ENCODE assay signal across 8 cellular contexts in the genomic region with DNA sequence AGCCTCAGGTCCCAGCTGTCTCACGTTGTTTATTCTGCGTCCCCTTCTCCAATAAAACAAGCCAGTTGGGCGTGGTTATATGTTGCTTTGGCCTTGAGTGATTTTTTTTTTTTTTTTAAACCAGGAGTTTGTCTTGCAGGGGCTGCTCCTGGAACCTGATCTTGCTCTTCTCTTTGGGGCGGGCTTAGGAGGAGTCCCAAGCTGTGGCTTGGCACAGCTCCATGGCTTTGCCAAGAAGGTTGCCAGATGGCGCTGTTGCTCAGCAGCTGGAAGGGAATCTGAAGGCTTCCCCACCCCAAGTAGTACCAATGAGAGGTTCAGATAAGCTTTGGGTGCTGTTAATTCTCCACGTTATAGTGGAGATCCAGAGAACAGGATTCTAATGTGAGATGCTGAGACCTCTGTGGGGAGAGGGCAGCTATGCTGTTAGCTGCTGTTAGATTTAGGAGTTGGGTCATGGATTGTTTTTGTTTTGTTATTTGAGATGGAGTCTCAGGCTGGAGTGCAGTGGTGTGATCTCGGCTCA. TPM values are rescaled to one million over a fixed set of nuclear protein-coding genes. Genes with fewer than 3 reads are reported as not detected.
DNase-seq lines count a peak whose midpoint lies in the region; ATAC-seq and TF ChIP-seq lines count a peak whose summit lies in the region.

No MANE protein-coding gene starts in this region.

- peak overlapping the region in 1 of 2 donors; percentile 62 for H3K4me3 Mint-ChIP-seq in stimulated activated naive B cell treated with anti-CD40 and anti-IgM and Interleukin-4, amounts not matched to agents 10 μg/mL and 1 μg/mL and 100 μg/mL, for 72 hours

- peaks cover 63 to 81% of the 10 kb centered on the region in 2 donors for H3K36me3 Mint-ChIP-seq in stimulated activated naive B cell treated with anti-CD40 and anti-IgM and Interleukin-4, amounts not matched to agents 10 μg/mL and 1 μg/mL and 100 μg/mL, for 72 hours

- peak; percentile 88 for TF ChIP-seq CTCF in epithelial cell of esophagus (IDR thresholded peaks at IDR 0.05; ENCODE audit: insufficient read depth, low read depth, low read length, missing control alignments)

- H3K27ac Mint-ChIP-seq in stimulated activated naive B cell treated with anti-CD40 and anti-IgM and Interleukin-4, amounts not matched to agents 10 μg/mL and 1 μg/mL and 100 μg/mL, for 72 hours: peak overlapping the region; percentile 98

- H3K4me1 Mint-ChIP-seq in stimulated activated naive B cell treated with anti-CD40 and anti-IgM and Interleukin-4, amounts not matched to agents 10 μg/mL and 1 μg/mL and 100 μg/mL, for 72 hours: peaks cover 41 to 64% of the 10 kb centered on the region in 2 donors

- peak; percentile 81 for DNase-seq in CMK (ENCODE audit: low read depth)
- DNase-seq in Jurkat, Clone E6-1 (ENCODE audit: low read depth, low spot score): peak; percentile 88
- peak; percentile 97 for DNase-seq in OCI-M1 (lab: John Stamatoyannopoulos, UW)
- peak; percentile 81 for DNase-seq in activated CD8-positive, alpha-beta memory T cell treated with anti-CD3 and anti-CD28 coated beads, Interleukin-2, amount 50 U/mL, for 48 hours
- DNase-seq in epithelial cell of esophagus (ENCODE audit: low read depth): peak; percentile 94
- peak; percentile 98 for DNase-seq in myocyte (ENCODE audit: low read depth)
- DNase-seq in stimulated activated naive B cell treated with anti-CD40 and anti-IgM and Interleukin-4, amounts not matched to agents 10 μg/mL and 1 μg/mL and 100 μg/mL, for 72 hours: peak; percentile 66

- H3K27me3 Mint-ChIP-seq in stimulated activated naive B cell treated with anti-CD40 and anti-IgM and Interleukin-4, amounts not matched to agents 10 μg/mL and 1 μg/mL and 100 μg/mL, for 72 hours: no peaks in the 10 kb centered on the region

- no peak overlapping the region for H3K4me3 ChIP-seq in Jurkat, Clone E6-1 (ENCODE audit: low read length)
- H3K4me3 ChIP-seq in epithelial cell of esophagus (ENCODE audit: low read length): no peak overlapping the region

- H3K9me3 Mint-ChIP-seq in stimulated activated naive B cell treated with anti-CD40 and anti-IgM and Interleukin-4, amounts not matched to agents 10 μg/mL and 1 μg/mL and 100 μg/mL, for 72 hours: no peaks in the 10 kb centered on the region

- ATAC-seq in stimulated activated naive B cell treated with anti-CD40 and anti-IgM and Interleukin-4, amounts not matched to agents 10 μg/mL and 1 μg/mL and 100 μg/mL, for 72 hours (replicated peaks): peak; percentile 22 to 35
- no peak for ATAC-seq in GM18909 (IDR thresholded peaks at IDR 0.05; ENCODE audit: poor library complexity, unreplicated experiment)

RNA-seq across cellular contexts. Expression of a gene that starts 2.0 kb away (rescaled TPM):
- 125 TPM for polyA plus RNA-seq in Jurkat, Clone E6-1 (2012; ENCODE audit: insufficient read depth, insufficient read length)
- 6.1 and 19.4 TPM in 2 replicates for total RNA-seq in myocyte
- polyA plus RNA-seq in myocyte (2012): 18.5 TPM

RNA-seq across cellular contexts. Expression of a gene that starts 18.6 kb away (rescaled TPM):
- polyA plus RNA-seq in Jurkat, Clone E6-1 (2012; ENCODE audit: insufficient read depth, insufficient read length): 396 TPM
- 204 and 216 TPM in 2 replicates for total RNA-seq in myocyte
- polyA plus RNA-seq in myocyte (2012): 158 TPM

RNA-seq across cellular contexts. Expression of a gene that starts 21.5 kb away (rescaled TPM):
- 73.2 TPM for polyA plus RNA-seq in Jurkat, Clone E6-1 (2012; ENCODE audit: insufficient read depth, insufficient read length)
- total RNA-seq in myocyte: 109 and 110 TPM in 2 replicates
- 82.7 TPM for polyA plus RNA-seq in myocyte (2012)

RNA-seq across cellular contexts. Expression of a gene that starts 21.5 kb away (rescaled TPM):
- polyA plus RNA-seq in Jurkat, Clone E6-1 (2012; ENCODE audit: insufficient read depth, insufficient read length): 47.9 TPM
- 69.6 and 83.6 TPM in 2 replicates for total RNA-seq in myocyte
- 64.1 TPM for polyA plus RNA-seq in myocyte (2012)

RNA-seq across cellular contexts. Expression of a gene that starts 25.8 kb away (rescaled TPM):
- polyA plus RNA-seq in Jurkat, Clone E6-1 (2012; ENCODE audit: insufficient read depth, insufficient read length): 45.4 TPM
- total RNA-seq in myocyte: 6.5 and 7.2 TPM in 2 replicates
- polyA plus RNA-seq in myocyte (2012): 17.9 TPM
